1 cellular context compared by ENCODE assay signal in the genomic region with DNA sequence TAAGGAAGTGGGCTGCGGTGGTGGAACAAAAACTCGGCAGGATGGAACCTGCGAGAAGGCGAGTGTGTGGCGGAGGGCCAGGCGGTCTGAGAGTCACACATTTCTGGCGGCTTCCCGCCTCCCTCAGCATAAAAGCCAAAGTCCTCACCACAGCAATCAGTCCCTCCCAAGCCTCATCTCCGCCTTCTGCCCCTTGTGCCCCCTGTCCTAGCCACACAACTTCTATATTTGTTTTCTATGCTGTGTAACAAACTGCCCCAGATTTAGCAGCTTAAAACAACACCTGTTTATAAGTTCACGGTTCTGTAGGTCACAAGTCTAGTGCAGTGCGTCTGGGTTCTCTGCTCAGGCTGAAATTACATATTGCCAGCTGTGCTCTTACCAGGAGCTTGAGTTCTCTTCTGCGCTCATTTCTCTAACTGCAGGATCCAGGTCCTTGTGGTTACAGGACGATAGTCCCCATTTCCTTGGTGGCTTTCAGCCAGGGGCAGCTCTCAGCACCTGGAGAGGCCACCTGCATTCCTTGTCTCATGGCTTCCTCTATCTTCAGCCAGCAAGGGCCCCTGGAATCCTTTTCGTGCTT.
TF ChIP-seq lines count a peak whose summit lies in the region.

No MANE protein-coding gene starts in this region.

TF ChIP-seq in GM23338, 12 proteins besides CTCF, POLR2A, EP300 and RAD21 (continued from another document):
- TF ChIP-seq REST (IDR thresholded peaks at IDR 0.05; ENCODE audit: unreplicated experiment) (no peak), JUNB (IDR thresholded peaks at IDR 0.05; ENCODE audit: unreplicated experiment) (no peak), NANOG (IDR thresholded peaks at IDR 0.05; ENCODE audit: borderline replicate concordance) (no peak), EZH2phosphoT487 (IDR thresholded peaks at IDR 0.05; ENCODE audit: unreplicated experiment) (no peak), EZH2 (IDR thresholded peaks at IDR 0.05; ENCODE audit: low read depth, unreplicated experiment) (no peak), STAT1 (IDR thresholded peaks at IDR 0.05; ENCODE audit: unreplicated experiment) (no peak), POLR2AphosphoS5 (IDR thresholded peaks at IDR 0.05; ENCODE audit: low read depth) (no peak)
- TF ChIP-seq, protein P1, sequence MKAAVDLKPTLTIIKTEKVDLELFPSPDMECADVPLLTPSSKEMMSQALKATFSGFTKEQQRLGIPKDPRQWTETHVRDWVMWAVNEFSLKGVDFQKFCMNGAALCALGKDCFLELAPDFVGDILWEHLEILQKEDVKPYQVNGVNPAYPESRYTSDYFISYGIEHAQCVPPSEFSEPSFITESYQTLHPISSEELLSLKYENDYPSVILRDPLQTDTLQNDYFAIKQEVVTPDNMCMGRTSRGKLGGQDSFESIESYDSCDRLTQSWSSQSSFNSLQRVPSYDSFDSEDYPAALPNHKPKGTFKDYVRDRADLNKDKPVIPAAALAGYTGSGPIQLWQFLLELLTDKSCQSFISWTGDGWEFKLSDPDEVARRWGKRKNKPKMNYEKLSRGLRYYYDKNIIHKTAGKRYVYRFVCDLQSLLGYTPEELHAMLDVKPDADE (IDR thresholded peaks at IDR 0.05), result no peak
- TF ChIP-seq, protein P2, sequence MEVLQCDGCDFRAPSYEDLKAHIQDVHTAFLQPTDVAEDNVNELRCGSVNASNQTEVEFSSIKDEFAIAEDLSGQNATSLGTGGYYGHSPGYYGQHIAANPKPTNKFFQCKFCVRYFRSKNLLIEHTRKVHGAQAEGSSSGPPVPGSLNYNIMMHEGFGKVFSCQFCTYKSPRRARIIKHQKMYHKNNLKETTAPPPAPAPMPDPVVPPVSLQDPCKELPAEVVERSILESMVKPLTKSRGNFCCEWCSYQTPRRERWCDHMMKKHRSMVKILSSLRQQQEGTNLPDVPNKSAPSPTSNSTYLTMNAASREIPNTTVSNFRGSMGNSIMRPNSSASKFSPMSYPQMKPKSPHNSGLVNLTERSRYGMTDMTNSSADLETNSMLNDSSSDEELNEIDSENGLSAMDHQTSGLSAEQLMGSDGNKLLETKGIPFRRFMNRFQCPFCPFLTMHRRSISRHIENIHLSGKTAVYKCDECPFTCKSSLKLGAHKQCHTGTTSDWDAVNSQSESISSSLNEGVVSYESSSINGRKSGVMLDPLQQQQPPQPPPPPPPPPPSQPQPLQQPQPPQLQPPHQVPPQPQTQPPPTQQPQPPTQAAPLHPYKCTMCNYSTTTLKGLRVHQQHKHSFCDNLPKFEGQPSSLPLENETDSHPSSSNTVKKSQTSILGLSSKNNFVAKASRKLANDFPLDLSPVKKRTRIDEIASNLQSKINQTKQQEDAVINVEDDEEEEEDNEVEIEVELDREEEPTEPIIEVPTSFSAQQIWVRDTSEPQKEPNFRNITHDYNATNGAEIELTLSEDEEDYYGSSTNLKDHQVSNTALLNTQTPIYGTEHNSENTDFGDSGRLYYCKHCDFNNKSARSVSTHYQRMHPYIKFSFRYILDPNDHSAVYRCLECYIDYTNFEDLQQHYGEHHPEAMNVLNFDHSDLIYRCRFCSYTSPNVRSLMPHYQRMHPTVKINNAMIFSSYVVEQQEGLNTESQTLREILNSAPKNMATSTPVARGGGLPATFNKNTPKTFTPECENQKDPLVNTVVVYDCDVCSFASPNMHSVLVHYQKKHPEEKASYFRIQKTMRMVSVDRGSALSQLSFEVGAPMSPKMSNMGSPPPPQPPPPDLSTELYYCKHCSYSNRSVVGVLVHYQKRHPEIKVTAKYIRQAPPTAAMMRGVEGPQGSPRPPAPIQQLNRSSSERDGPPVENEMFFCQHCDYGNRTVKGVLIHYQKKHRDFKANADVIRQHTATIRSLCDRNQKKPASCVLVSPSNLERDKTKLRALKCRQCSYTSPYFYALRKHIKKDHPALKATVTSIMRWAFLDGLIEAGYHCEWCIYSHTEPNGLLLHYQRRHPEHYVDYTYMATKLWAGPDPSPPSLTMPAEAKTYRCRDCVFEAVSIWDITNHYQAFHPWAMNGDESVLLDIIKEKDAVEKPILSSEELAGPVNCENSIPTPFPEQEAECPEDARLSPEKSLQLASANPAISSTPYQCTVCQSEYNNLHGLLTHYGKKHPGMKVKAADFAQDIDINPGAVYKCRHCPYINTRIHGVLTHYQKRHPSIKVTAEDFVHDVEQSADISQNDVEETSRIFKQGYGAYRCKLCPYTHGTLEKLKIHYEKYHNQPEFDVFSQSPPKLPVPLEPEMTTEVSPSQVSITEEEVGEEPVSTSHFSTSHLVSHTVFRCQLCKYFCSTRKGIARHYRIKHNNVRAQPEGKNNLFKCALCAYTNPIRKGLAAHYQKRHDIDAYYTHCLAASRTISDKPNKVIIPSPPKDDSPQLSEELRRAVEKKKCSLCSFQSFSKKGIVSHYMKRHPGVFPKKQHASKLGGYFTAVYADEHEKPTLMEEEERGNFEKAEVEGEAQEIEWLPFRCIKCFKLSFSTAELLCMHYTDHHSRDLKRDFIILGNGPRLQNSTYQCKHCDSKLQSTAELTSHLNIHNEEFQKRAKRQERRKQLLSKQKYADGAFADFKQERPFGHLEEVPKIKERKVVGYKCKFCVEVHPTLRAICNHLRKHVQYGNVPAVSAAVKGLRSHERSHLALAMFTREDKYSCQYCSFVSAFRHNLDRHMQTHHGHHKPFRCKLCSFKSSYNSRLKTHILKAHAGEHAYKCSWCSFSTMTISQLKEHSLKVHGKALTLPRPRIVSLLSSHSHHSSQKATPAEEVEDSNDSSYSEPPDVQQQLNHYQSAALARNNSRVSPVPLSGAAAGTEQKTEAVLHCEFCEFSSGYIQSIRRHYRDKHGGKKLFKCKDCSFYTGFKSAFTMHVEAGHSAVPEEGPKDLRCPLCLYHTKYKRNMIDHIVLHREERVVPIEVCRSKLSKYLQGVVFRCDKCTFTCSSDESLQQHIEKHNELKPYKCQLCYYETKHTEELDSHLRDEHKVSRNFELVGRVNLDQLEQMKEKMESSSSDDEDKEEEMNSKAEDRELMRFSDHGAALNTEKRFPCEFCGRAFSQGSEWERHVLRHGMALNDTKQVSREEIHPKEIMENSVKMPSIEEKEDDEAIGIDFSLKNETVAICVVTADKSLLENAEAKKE (CRISPR knock-in tag; IDR thresholded peaks at IDR 0.05), result no peak
